In genomic region chr14:74573421-74574091, GRCh38 we compare ENCODE assay signal across 9 cellular contexts. TPM values are rescaled to one million over a fixed set of nuclear protein-coding genes. Genes with fewer than 3 reads are reported as not detected.
DNase-seq lines count a peak whose midpoint lies in the region; ATAC-seq, FAIRE-seq and TF ChIP-seq lines count a peak whose summit lies in the region.
"Had no signal": no experiment of that assay in that cellular context is flagged by ENCODE, and none has a peak within 500 bp of the region (broad histone marks: within the 10 kb centered on the region; RNA-seq: fewer than 3 reads in every experiment).

No MANE protein-coding gene starts in this region.

- H3K27ac Mint-ChIP-seq in activated naive CD4-positive, alpha-beta T cell treated with anti-CD3 and anti-CD28 coated beads, Interleukin-2, amount 10 ng/mL, durations not matched to agents 7 days and 5 days, result peak overlapping the region; percentile 1
- no peak overlapping the region for H3K27ac Mint-ChIP-seq in activated naive CD4-positive, alpha-beta T cell treated with anti-CD3 and anti-CD28 coated beads for 36 hours
- peak overlapping the region in 1 of 9 donors; percentile 40 for H3K27ac Mint-ChIP-seq in naive thymus-derived CD4-positive, alpha-beta T cell

- H2AFZ ChIP-seq in mesenchymal stem cell (ENCODE audit: low read depth, low read length), result peak overlapping the region; percentile 18

- peak overlapping the region; percentile 94 for H2BK5ac ChIP-seq in mesenchymal stem cell (ENCODE audit: low read depth, low read length, poor library complexity, severe bottlenecking)

- H4K8ac ChIP-seq in mesenchymal stem cell (ENCODE audit: low read length), result peak overlapping the region; percentile 84

- no peaks in the 10 kb centered on the region for H3K27me3 ChIP-seq in mesenchymal stem cell (ENCODE audit: control insufficient read depth in 1 of 2, insufficient read depth in 1 of 2, low read length in 2 of 2)
- peaks cover 0 to 11% of the 10 kb centered on the region in 2 donors for H3K27me3 ChIP-seq in naive thymus-derived CD4-positive, alpha-beta T cell (ENCODE audit: control insufficient read depth in 2 of 2, insufficient read depth in 2 of 2, low read length in 2 of 2)

- in situ Hi-C loops in T47D (cut with HindIII; ENCODE audit: low pct_unique_long_range_greater_than_20kb, low sequenced_read_pairs) (no loop called here), GM13977 (cut with MboI; ENCODE audit: low pct_unique_long_range_greater_than_20kb, low sequenced_read_pairs, unreplicated experiment) (no loop called here)

- no peak for ATAC-seq in naive thymus-derived CD4-positive, alpha-beta T cell
- ATAC-seq in HG02840 (IDR thresholded peaks at IDR 0.05; ENCODE audit: low FRiP score, unreplicated experiment), result no peak

- no peak overlapping the region for H3K4me2 ChIP-seq in mesenchymal stem cell (ENCODE audit: low read length, poor library complexity, severe bottlenecking)

- peaks cover 52% of the 10 kb centered on the region for H3K4me1 ChIP-seq in mesenchymal stem cell (ENCODE audit: control insufficient read depth, insufficient read depth, low read depth, low read length)
- peaks cover 0 to 36% of the 10 kb centered on the region in 2 donors for H3K4me1 ChIP-seq in naive thymus-derived CD4-positive, alpha-beta T cell (ENCODE audit: control insufficient read depth in 2 of 2, insufficient read depth in 2 of 2, low read length in 2 of 2)

- no peak overlapping the region for H3K4me3 ChIP-seq in mesenchymal stem cell (ENCODE audit: insufficient read depth in 1 of 2, low read depth in 1 of 2, low read length in 2 of 2)
- no peak overlapping the region for H3K4me3 ChIP-seq in naive thymus-derived CD4-positive, alpha-beta T cell (ENCODE audit: low read length)

- no peaks in the 10 kb centered on the region for H3K36me3 Mint-ChIP-seq in activated naive CD4-positive, alpha-beta T cell treated with anti-CD3 and anti-CD28 coated beads, Interleukin-2, amount 10 ng/mL, durations not matched to agents 7 days and 5 days
- H3K36me3 Mint-ChIP-seq in activated naive CD4-positive, alpha-beta T cell treated with anti-CD3 and anti-CD28 coated beads for 36 hours (ENCODE audit: low read depth), result no peaks in the 10 kb centered on the region
- H3K36me3 Mint-ChIP-seq in naive thymus-derived CD4-positive, alpha-beta T cell, result no peaks in the 10 kb centered on the region

- FAIRE-seq in urothelium cell line (lab: Jason Lieb, UNC), result peak; percentile 30

- H3K4ac ChIP-seq in mesenchymal stem cell (ENCODE audit: low read depth in 1 of 2, low read length in 2 of 2), result peak overlapping the region; percentile 71 to 72

- 58% methylated on average over 13 of the region's 13 CpGs for WGBS in mesenchymal stem cell

- no peak overlapping the region for H3K4me3 Mint-ChIP-seq in activated naive CD4-positive, alpha-beta T cell treated with anti-CD3 and anti-CD28 coated beads, Interleukin-2, amount 10 ng/mL, durations not matched to agents 7 days and 5 days
- no peak overlapping the region for H3K4me3 Mint-ChIP-seq in activated naive CD4-positive, alpha-beta T cell treated with anti-CD3 and anti-CD28 coated beads for 36 hours
- H3K4me3 Mint-ChIP-seq in naive thymus-derived CD4-positive, alpha-beta T cell, result peak overlapping the region in 1 of 10 donors; percentile 2

- peak overlapping the region; percentile 91 for H4K91ac ChIP-seq in mesenchymal stem cell (ENCODE audit: low read length)

- peaks cover 34% of the 10 kb centered on the region for H3K4me1 Mint-ChIP-seq in activated naive CD4-positive, alpha-beta T cell treated with anti-CD3 and anti-CD28 coated beads, Interleukin-2, amount 10 ng/mL, durations not matched to agents 7 days and 5 days
- H3K4me1 Mint-ChIP-seq in activated naive CD4-positive, alpha-beta T cell treated with anti-CD3 and anti-CD28 coated beads for 36 hours (ENCODE audit: low read depth), result peaks cover 31% of the 10 kb centered on the region
- H3K4me1 Mint-ChIP-seq in naive thymus-derived CD4-positive, alpha-beta T cell, result peaks cover 14 to 33% (median 24%) of the 10 kb centered on the region in 7 donors

- peak overlapping the region; percentile 91 to 98 for H2BK12ac ChIP-seq in mesenchymal stem cell (ENCODE audit: low read length in 2 of 2)

- CTCF ChIA-PET in activated naive CD4-positive, alpha-beta T cell treated with anti-CD3 and anti-CD28 coated beads, Interleukin-2, amount 10 ng/mL, durations not matched to agents 7 days and 5 days (lab: Charles Lee), result interaction anchor here (1.1 kb wide), 1 partner anchor 11 kb away, joined by 4 read pairs; no protein-coding TSS in a partner anchor
- CTCF ChIA-PET in activated naive CD4-positive, alpha-beta T cell treated with anti-CD3 and anti-CD28 coated beads for 36 hours (lab: Charles Lee), result interaction anchor here (1.5 to 1.7 kb wide), 2 partner anchors 35 to 39 kb away, joined by 4 to 7 read pairs; partner anchors contain the start of gene LTBP2
- CTCF ChIA-PET in naive thymus-derived CD4-positive, alpha-beta T cell (lab: Charles Lee), result no interaction called here

- H3K27me3 Mint-ChIP-seq in activated naive CD4-positive, alpha-beta T cell treated with anti-CD3 and anti-CD28 coated beads, Interleukin-2, amount 10 ng/mL, durations not matched to agents 7 days and 5 days, result peaks cover 70% of the 10 kb centered on the region
- peaks cover 9% of the 10 kb centered on the region for H3K27me3 Mint-ChIP-seq in activated naive CD4-positive, alpha-beta T cell treated with anti-CD3 and anti-CD28 coated beads for 36 hours (ENCODE audit: low read depth)
- peaks cover 0 to 31% (median 5%) of the 10 kb centered on the region in 5 donors for H3K27me3 Mint-ChIP-seq in naive thymus-derived CD4-positive, alpha-beta T cell

- POLR2A ChIA-PET in naive thymus-derived CD4-positive, alpha-beta T cell (lab: Charles Lee), result no interaction called here

- peak overlapping the region; percentile 79 to 84 for H3K18ac ChIP-seq in mesenchymal stem cell (ENCODE audit: low read depth in 1 of 2, low read length in 2 of 2)

- no peak overlapping the region for H2BK15ac ChIP-seq in mesenchymal stem cell (ENCODE audit: low read depth, poor library complexity, severe bottlenecking)

- H3K9me3 ChIP-seq in mesenchymal stem cell (ENCODE audit: control insufficient read depth, low read length), result no peaks in the 10 kb centered on the region
- H3K9me3 ChIP-seq in naive thymus-derived CD4-positive, alpha-beta T cell (ENCODE audit: control insufficient read depth in 2 of 3, low read length in 3 of 3), result no peaks in the 10 kb centered on the region

- H3K36me3 ChIP-seq in mesenchymal stem cell (ENCODE audit: control insufficient read depth in 1 of 2, insufficient read depth in 2 of 2, low read depth in 1 of 2, low read length in 2 of 2), result peaks cover 24 to 25% of the 10 kb centered on the region in 2 experiments
- no peaks in the 10 kb centered on the region for H3K36me3 ChIP-seq in naive thymus-derived CD4-positive, alpha-beta T cell (ENCODE audit: control insufficient read depth in 2 of 3, insufficient read depth in 3 of 3, low read length in 3 of 3)

- no peak for TF ChIP-seq CTCF in GM13977 (IDR thresholded peaks at IDR 0.05; ENCODE audit: extremely low read depth, insufficient read depth, missing control alignments)

- peak; percentile 14 for DNase-seq in activated naive CD4-positive, alpha-beta T cell treated with anti-CD3 and anti-CD28 coated beads, Interleukin-2, amount 10 ng/mL, durations not matched to agents 7 days and 5 days
- no peak for DNase-seq in activated naive CD4-positive, alpha-beta T cell treated with anti-CD3 and anti-CD28 coated beads for 36 hours
- DNase-seq in T47D (ENCODE audit: low read depth in 1 of 2, low spot score in 1 of 2) (peak; percentile 42 to 55), mesenchymal stem cell (no peak), urothelium cell line (ENCODE audit: low spot score) (no peak), GM13977 (ENCODE audit: low spot score) (no peak)
- DNase-seq in naive thymus-derived CD4-positive, alpha-beta T cell, result no peak

- no peak overlapping the region for H3K23ac ChIP-seq in mesenchymal stem cell (ENCODE audit: low read length in 2 of 2)

- H3K9ac ChIP-seq in mesenchymal stem cell (ENCODE audit: low read length), result peak overlapping the region; percentile 81

- H3K9me3 Mint-ChIP-seq in activated naive CD4-positive, alpha-beta T cell treated with anti-CD3 and anti-CD28 coated beads, Interleukin-2, amount 10 ng/mL, durations not matched to agents 7 days and 5 days, result no peaks in the 10 kb centered on the region
- H3K9me3 Mint-ChIP-seq in activated naive CD4-positive, alpha-beta T cell treated with anti-CD3 and anti-CD28 coated beads for 36 hours, result no peaks in the 10 kb centered on the region
- no peaks in the 10 kb centered on the region for H3K9me3 Mint-ChIP-seq in naive thymus-derived CD4-positive, alpha-beta T cell

- intact Hi-C loops in activated naive CD4-positive, alpha-beta T cell treated with anti-CD3 and anti-CD28 coated beads for 36 hours (cut with micrococcal nuclease), result loop anchor here (5.0 kb wide), 1 partner anchor 811 kb away; a partner anchor contains a TSS
- intact Hi-C loops in naive thymus-derived CD4-positive, alpha-beta T cell (cut with micrococcal nuclease), result no loop called here

- peak overlapping the region in 1 of 2 experiments; percentile 92 for H3K14ac ChIP-seq in mesenchymal stem cell (ENCODE audit: low read length in 2 of 2)

- H2AK5ac ChIP-seq in mesenchymal stem cell (ENCODE audit: low read length, severe bottlenecking), result peak overlapping the region; percentile 100

- H2BK120ac ChIP-seq in mesenchymal stem cell (ENCODE audit: low read depth, low read length), result peak overlapping the region; percentile 69

- H3K79me1 ChIP-seq in mesenchymal stem cell (replicated peaks; ENCODE audit: low read length, poor library complexity, severe bottlenecking), result peaks cover 2% of the 10 kb centered on the region

- H3K27ac ChIP-seq in mesenchymal stem cell (ENCODE audit: low read length, poor library complexity, severe bottlenecking), result peak overlapping the region; percentile 100
- H3K27ac ChIP-seq in naive thymus-derived CD4-positive, alpha-beta T cell (ENCODE audit: low read depth, low read length), result no peak overlapping the region
- H3K27ac ChIP-seq: C4-2B had no signal

RNA-seq across cellular contexts. Expression of gene LTBP2, which starts 38.5 kb away (rescaled TPM):
- total RNA-seq in activated naive CD4-positive, alpha-beta T cell treated with anti-CD3 and anti-CD28 coated beads for 36 hours, result under 1 TPM; 0.32 to 0.55 TPM
- 16.6 TPM for polyA plus RNA-seq in mesenchymal stem cell (2013, experiment 1 of 2)
- 16.0 TPM for polyA plus RNA-seq in mesenchymal stem cell (2013, experiment 2 of 2)
- total RNA-seq in naive thymus-derived CD4-positive, alpha-beta T cell, result 1 to 10 TPM in 1 of 5 experiments, under 1 TPM in 4; 0.17 to 1.1 (median 0.58) TPM
- polyA plus RNA-seq in naive thymus-derived CD4-positive, alpha-beta T cell, result under 1 TPM; 0.07 to 0.22 TPM

Comparison
In these comparisons a context has a peak if more than half of its experiments do, and no peak if none do; other contexts are left out.
1. DNase-seq: peak in activated naive CD4-positive, alpha-beta T cell treated with anti-CD3 and anti-CD28 coated beads, Interleukin-2, amount 10 ng/mL, durations not matched to agents 7 days and 5 days (single experiment) and T47D (2 of 2); none in activated naive CD4-positive, alpha-beta T cell treated with anti-CD3 and anti-CD28 coated beads for 36 hours (single experiment), mesenchymal stem cell (single experiment), urothelium cell line (single experiment), naive thymus-derived CD4-positive, alpha-beta T cell (0 of 9) and GM13977 (single experiment).